Comparison of ENCODE assay signal across 8 cellular contexts in the genomic region with DNA sequence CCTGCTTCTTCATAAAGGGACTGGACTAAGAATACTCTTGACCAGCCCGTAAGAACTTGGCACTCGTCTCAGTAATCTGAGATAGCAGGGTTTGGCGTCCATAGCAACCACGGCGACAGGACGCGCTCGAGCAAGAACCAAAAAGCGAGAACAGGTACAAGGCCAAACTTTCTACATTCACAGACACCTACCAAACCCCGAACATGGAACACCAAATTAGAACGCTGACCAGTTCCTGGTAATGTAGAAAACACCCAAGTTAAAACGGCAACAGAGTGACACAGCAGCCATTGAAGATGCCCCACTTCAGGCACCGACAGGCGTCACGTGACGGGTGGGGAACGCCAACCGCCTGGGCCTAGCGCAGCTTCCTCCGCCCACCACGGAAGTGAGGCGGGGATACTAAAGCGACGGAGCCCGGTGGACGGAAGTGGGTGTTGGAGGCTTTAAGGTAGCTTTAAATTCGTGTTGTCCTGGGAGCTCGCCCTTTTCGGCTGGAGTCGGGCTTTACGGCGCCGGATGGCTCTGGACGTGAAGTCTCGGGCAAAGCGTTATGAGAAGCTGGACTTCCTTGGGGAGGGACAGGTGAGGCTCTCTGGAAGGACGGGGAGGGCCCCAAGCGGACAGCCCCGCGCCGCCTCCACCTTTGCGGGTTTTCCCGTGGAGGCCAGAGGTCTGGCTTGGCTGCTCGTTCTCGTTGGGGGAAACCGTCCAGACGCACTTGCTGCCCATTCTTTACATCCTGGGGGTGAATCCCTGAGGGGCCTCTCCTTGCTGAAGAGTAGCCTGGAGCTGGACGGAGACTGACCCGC. TPM values are rescaled to one million over a fixed set of nuclear protein-coding genes. Genes with fewer than 3 reads are reported as not detected.
DNase-seq lines count a peak whose midpoint lies in the region; ATAC-seq, FAIRE-seq and TF ChIP-seq lines count a peak whose summit lies in the region.

A gene (plus strand): TSS at position 430 of the 812 bp plus-strand sequence. CDS start 90 bp downstream, at position 520.

- peak within 1 kb of the TSS; percentile 94 for H3K4me3 ChIP-seq in OCI-LY3 (ENCODE audit: low read length)
- peak within 1 kb of the TSS; percentile 50 to 98 (median 79) for H3K4me3 ChIP-seq in endothelial cell of umbilical vein (replicated peaks in 1 of 3; ENCODE audit: insufficient read depth in 1 of 3, low read depth in 1 of 3, low read length in 3 of 3)

- H3K9me3 ChIP-seq in OCI-LY3 (ENCODE audit: insufficient read depth, low read length): no peaks in the 10 kb centered on the region
- H3K9me3 ChIP-seq in endothelial cell of umbilical vein (replicated peaks; ENCODE audit: control insufficient read depth, insufficient read depth, low read length): no peaks in the 10 kb centered on the region

- H3K4me1 ChIP-seq in OCI-LY3 (ENCODE audit: low read length) (peaks cover 8% of the 10 kb centered on the region; the same call in 1 of the 2 replicates), endothelial cell of umbilical vein (ENCODE audit: control insufficient read depth, extremely low read depth, insufficient read depth, low read length) (peaks cover 33% of the 10 kb centered on the region)

- H3K4me2 ChIP-seq in OCI-LY3 (ENCODE audit: low read length) (peak within 1 kb of the TSS; percentile 82), endothelial cell of umbilical vein (ENCODE audit: insufficient read depth, low read length) (peak within 1 kb of the TSS; percentile 99)

- BruUV-seq in endothelial cell of umbilical vein (replicated peaks; lab: Mats Ljungman, UMichigan): TSS peak; percentile 66

- POLR2A ChIA-PET in endothelial cell of umbilical vein (lab: Charles Lee): interaction anchor here (0.6 to 1.6 kb wide), 3 partner anchors 18 to 37 kb away, joined by 3 to 7 read pairs (median 3); no protein-coding TSS in a partner anchor

- H3K9ac ChIP-seq in OCI-LY3 (ENCODE audit: low read length): peak within 1 kb of the TSS; percentile 82
- peak within 1 kb of the TSS; percentile 90 for H3K9ac ChIP-seq in endothelial cell of umbilical vein (replicated peaks; ENCODE audit: extremely low read depth, insufficient read depth, low read length)

- intact Hi-C loops in endothelial cell of umbilical vein (cut with micrococcal nuclease): loop anchor here (1.0 to 2.0 kb wide), 4 partner anchors 16 to 100 kb away; a partner anchor contains a TSS

- CTCF ChIA-PET in endothelial cell of umbilical vein (lab: Charles Lee): interaction anchor here (0.6 to 1.9 kb wide), 7 partner anchors 10 to 141 kb away, joined by 3 to 9 read pairs (median 4); a partner anchor contains a TSS

- H3K27ac ChIP-seq in OCI-LY3 (ENCODE audit: low read length): peak within 1 kb of the TSS; percentile 40
- peak within 1 kb of the TSS; percentile 57 for H3K27ac ChIP-seq in endothelial cell of umbilical vein (ENCODE audit: insufficient read depth, low read depth, low read length)

- ATAC-seq in GM21515 (IDR thresholded peaks at IDR 0.05; ENCODE audit: unreplicated experiment): peak; percentile 99

- H2AFZ ChIP-seq in OCI-LY3 (ENCODE audit: low read depth, low read length) (peak within 1 kb of the TSS; percentile 96), endothelial cell of umbilical vein (ENCODE audit: low read depth, low read length) (peak within 1 kb of the TSS; percentile 100)

- peak; percentile 95 for DNase-seq in D341Med (ENCODE audit: low spot score)
- peak; percentile 84 for DNase-seq in HuH-7 (ENCODE audit: low spot score)
- DNase-seq in activated CD8-positive, alpha-beta memory T cell treated with anti-CD3 and anti-CD28 coated beads, Interleukin-2, amount 50 U/mL, for 48 hours: peak; percentile 93
- DNase-seq in endothelial cell of umbilical vein (ENCODE audit: low read depth, low spot score): peak; percentile 95
- DNase-seq in midbrain (lab: John Stamatoyannopoulos, UW): peak; percentile 94
- DNase-seq in stimulated activated CD8-positive, alpha-beta memory T cell treated with anti-CD3 and anti-CD28 coated beads, Interleukin-2, amount 100 ng/mL, for 1 hour (ENCODE audit: low read depth in 2 of 2): peak; percentile 84

- no peak for TF ChIP-seq CTCF in OCI-LY3 (IDR thresholded peaks at IDR 0.05; ENCODE audit: low read depth, low read length)
- TF ChIP-seq CTCF in endothelial cell of umbilical vein (IDR thresholded peaks at IDR 0.05; ENCODE audit: extremely low read depth in 1 of 2, insufficient read depth in 1 of 2, low read depth in 1 of 2, low read length in 2 of 2): no peak

- H3K27me3 ChIP-seq in OCI-LY3 (ENCODE audit: low read depth, low read length) (no peaks in the 10 kb centered on the region), endothelial cell of umbilical vein (ENCODE audit: control insufficient read depth in 2 of 2, insufficient read depth in 2 of 2, low read length in 2 of 2) (no peaks in the 10 kb centered on the region)

- H3K79me2 ChIP-seq in OCI-LY3 (ENCODE audit: low read length) (peaks cover 10% of the 10 kb centered on the region), endothelial cell of umbilical vein (ENCODE audit: control insufficient read depth, insufficient read depth, low read length) (peaks cover 34% of the 10 kb centered on the region)

- dilution Hi-C loops in endothelial cell of umbilical vein (cut with MboI; ENCODE audit: extremely low pct_ligation_motif_present, low sequenced_read_pairs): no loop called here

- TF ChIP-seq POLR2A in endothelial cell of umbilical vein (IDR thresholded peaks at IDR 0.05; ENCODE audit: low read depth, low read length): peak; percentile 95

- FAIRE-seq in endothelial cell of umbilical vein (lab: Jason Lieb, UNC): peak; percentile 98

- H3K36me3 ChIP-seq in OCI-LY3 (replicated peaks; ENCODE audit: low read depth, low read length): no peaks in the 10 kb centered on the region
- peaks cover 0 to 3% of the 10 kb centered on the region in 2 experiments for H3K36me3 ChIP-seq in endothelial cell of umbilical vein (ENCODE audit: control insufficient read depth in 2 of 2, extremely low read depth in 1 of 2, insufficient read depth in 2 of 2, low read length in 2 of 2)

- no peaks in the 10 kb centered on the region for H4K20me1 ChIP-seq in OCI-LY3 (ENCODE audit: insufficient read depth, low read length)
- no peaks in the 10 kb centered on the region for H4K20me1 ChIP-seq in endothelial cell of umbilical vein (replicated peaks; ENCODE audit: control insufficient read depth, extremely low read depth, insufficient read depth, low read length)

- H3K9me1 ChIP-seq in endothelial cell of umbilical vein (replicated peaks; ENCODE audit: control insufficient read depth, extremely low read depth, insufficient read depth, low read length): no peaks in the 10 kb centered on the region

TF ChIP-seq in endothelial cell of umbilical vein, 7 proteins besides CTCF, POLR2A, EP300 and RAD21:
- no peak for TF ChIP-seq FOS (IDR thresholded peaks at IDR 0.05; ENCODE audit: borderline replicate concordance, insufficient read depth, low read length)
- peak; percentile 90 for TF ChIP-seq POLR2AphosphoS5 (IDR thresholded peaks at IDR 0.05; ENCODE audit: insufficient read depth, low read depth, low read length)
- TF ChIP-seq GATA2 (IDR thresholded peaks at IDR 0.05; ENCODE audit: insufficient read depth, insufficient read length, low read depth, low read length): no peak
- TF ChIP-seq, protein P1, sequence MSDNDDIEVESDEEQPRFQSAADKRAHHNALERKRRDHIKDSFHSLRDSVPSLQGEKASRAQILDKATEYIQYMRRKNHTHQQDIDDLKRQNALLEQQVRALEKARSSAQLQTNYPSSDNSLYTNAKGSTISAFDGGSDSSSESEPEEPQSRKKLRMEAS (IDR thresholded peaks at IDR 0.05; ENCODE audit: insufficient read depth, insufficient read length): peak; percentile 95
- TF ChIP-seq MYC (IDR thresholded peaks at IDR 0.05; ENCODE audit: low read depth, low read length): no peak
- no peak for TF ChIP-seq EZH2 (IDR thresholded peaks at IDR 0.05; ENCODE audit: borderline replicate concordance, low read depth, low read length, severe bottlenecking)

RNA-seq across cellular contexts. Expression of the gene that starts here (rescaled TPM):
- total RNA-seq in endothelial cell of umbilical vein: 33.4 and 38.1 TPM in 2 replicates
- polyA plus RNA-seq in endothelial cell of umbilical vein: 19.3 and 24.6 TPM in 2 replicates
- polyA plus RNA-seq in endothelial cell of umbilical vein (2011; cell fraction: cytosol; rRNA removed): 27.2 and 29.3 TPM in 2 replicates
- polyA plus RNA-seq in endothelial cell of umbilical vein (2011; cell fraction: nucleus; rRNA removed): 20.9 and 27.2 TPM in 2 replicates
- polyA plus RNA-seq in endothelial cell of umbilical vein (2012): 62.9 and 66.4 TPM in 2 replicates
- 106 and 120 TPM in 2 replicates for polyA minus RNA-seq in endothelial cell of umbilical vein
- polyA minus RNA-seq in endothelial cell of umbilical vein (2011; cell fraction: cytosol; rRNA and poly(A)+ RNA removed): 42.7 TPM
- 95.6 and 109 TPM in 2 replicates for polyA minus RNA-seq in endothelial cell of umbilical vein (2011; cell fraction: nucleus; rRNA and poly(A)+ RNA removed)

Comparison
In these comparisons a context has a peak if more than half of its experiments do, and no peak if none do; other contexts are left out.
1. Peak in every context shown above with its lines: DNase-seq, ATAC-seq, H3K4me3 ChIP-seq and H3K27ac ChIP-seq.